27 cellular contexts compared by ENCODE assay signal in the genomic region with DNA sequence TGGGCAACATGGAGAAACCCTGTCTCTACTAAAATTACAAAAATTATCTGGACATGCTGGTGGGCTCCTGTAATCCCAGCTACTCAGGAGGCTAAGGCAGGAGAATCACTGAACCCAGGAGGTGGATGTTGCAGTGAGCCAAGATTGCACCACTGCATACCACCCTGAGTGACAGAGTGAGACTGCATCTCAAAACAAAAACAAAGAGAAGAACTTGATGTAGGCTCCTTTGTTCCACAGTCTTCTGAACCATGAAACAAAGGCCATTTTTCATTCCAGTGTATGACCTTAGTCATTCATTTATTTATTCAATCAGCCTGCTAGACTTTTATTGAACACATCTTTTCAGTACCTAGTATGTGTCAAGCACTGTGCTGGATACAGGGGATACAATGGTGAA.
"Had no signal": no experiment of that assay in that cellular context is flagged by ENCODE, and none has a peak within 500 bp of the region (broad histone marks: within the 10 kb centered on the region; RNA-seq: fewer than 3 reads in every experiment).

No MANE protein-coding gene starts in this region.

- H3K4me3 ChIP-seq: pancreas, prostate gland, skin epidermis, smooth muscle cell, spleen, stomach, thoracic aorta, thyroid gland, tibial nerve, upper lobe of left lung, vagina had no signal

- H3K27ac Mint-ChIP-seq: naive thymus-derived CD4-positive, alpha-beta T cell; natural killer cell; nephron; stimulated activated naive B cell treated with anti-CD40 and anti-IgM and Interleukin-4, amounts not matched to agents 10 μg/mL and 1 μg/mL and 100 μg/mL, for 72 hours; stimulated activated naive CD8-positive, alpha-beta T cell treated with anti-CD3 and anti-CD28 coated beads, Interleukin-15, Interleukin-2, amounts not matched to agents 100 ng/mL and 50 ng/mL, for 24 hours had no signal

- ATAC-seq: naive thymus-derived CD4-positive, alpha-beta T cell; natural killer cell; pancreas; right cardiac atrium; sciatic nerve; stimulated activated naive B cell treated with anti-CD40 and anti-IgM and Interleukin-4, amounts not matched to agents 10 μg/mL and 1 μg/mL and 100 μg/mL, for 72 hours had no signal

- DNase-seq: naive thymus-derived CD4-positive, alpha-beta T cell; natural killer cell; nucleus accumbens; pancreas; right cardiac atrium; spleen; stimulated activated CD4-positive, alpha-beta T cell treated with anti-CD3 and anti-CD28 coated beads, Interleukin-12 subunit alpha, Interleukin-12 subunit beta, amount 100 ng/mL, for 4 hours; stimulated activated CD4-positive, alpha-beta T cell treated with anti-CD3 and anti-CD28 coated beads, Interleukin-1b, Interleukin-23, amount 100 ng/mL, for 48 hours; stimulated activated CD4-positive, alpha-beta T cell treated with anti-CD3 and anti-CD28 coated beads, Interleukin-4, amount 100 ng/mL, for 1 hour; stimulated activated CD4-positive, alpha-beta T cell treated with anti-CD3 and anti-CD28 coated beads, Interleukin-4, amount 100 ng/mL, for 4 hours; stimulated activated CD8-positive, alpha-beta memory T cell treated with anti-CD3 and anti-CD28 coated beads, Interleukin-4, amount 100 ng/mL, for 48 hours; stimulated activated naive B cell treated with anti-CD40 and anti-IgM and Interleukin-4, amounts not matched to agents 10 μg/mL and 1 μg/mL and 100 μg/mL, for 72 hours; stimulated activated naive CD4-positive, alpha-beta T cell treated with Interleukin-2 at 50 U/mL for 16 hours; stomach; thyroid gland; upper lobe of left lung had no signal

- H3K9me3 ChIP-seq: neutrophil, pancreas, prostate gland, spleen, stomach, thoracic aorta, thyroid gland, tibial nerve, upper lobe of left lung, vagina had no signal

- H3K27me3 ChIP-seq: neutrophil, pancreas, spleen, stomach, thyroid gland, tibial nerve, upper lobe of left lung, vagina had no signal

- H3K27ac ChIP-seq: neutrophil, pancreas, prostate gland, skin epidermis, spleen, stomach, thoracic aorta, thyroid gland, tibial nerve, upper lobe of left lung, vagina had no signal

- H3K9me3 Mint-ChIP-seq: nephron; stimulated activated naive CD8-positive, alpha-beta T cell treated with anti-CD3 and anti-CD28 coated beads, Interleukin-15, Interleukin-2, amounts not matched to agents 100 ng/mL and 50 ng/mL, for 24 hours had no signal

- H3K4me2 ChIP-seq: smooth muscle cell had no signal

- H3K36me3 ChIP-seq: neutrophil, pancreas, prostate gland, spleen, stomach, thoracic aorta, thyroid gland, tibial nerve, upper lobe of left lung, vagina had no signal

- H3K4me3 Mint-ChIP-seq: naive thymus-derived CD4-positive, alpha-beta T cell; natural killer cell; nephron; neural crest cell; stimulated activated naive B cell treated with anti-CD40 and anti-IgM and Interleukin-4, amounts not matched to agents 10 μg/mL and 1 μg/mL and 100 μg/mL, for 72 hours; stimulated activated naive CD8-positive, alpha-beta T cell treated with anti-CD3 and anti-CD28 coated beads, Interleukin-15, Interleukin-2, amounts not matched to agents 100 ng/mL and 50 ng/mL, for 24 hours had no signal

- H3K27me3 Mint-ChIP-seq: naive thymus-derived CD4-positive, alpha-beta T cell; stimulated activated naive B cell treated with anti-CD40 and anti-IgM and Interleukin-4, amounts not matched to agents 10 μg/mL and 1 μg/mL and 100 μg/mL, for 72 hours had no signal

- H3K4me1 Mint-ChIP-seq: naive thymus-derived CD4-positive, alpha-beta T cell; natural killer cell; nephron; stimulated activated naive B cell treated with anti-CD40 and anti-IgM and Interleukin-4, amounts not matched to agents 10 μg/mL and 1 μg/mL and 100 μg/mL, for 72 hours had no signal

- H3K36me3 Mint-ChIP-seq: naive thymus-derived CD4-positive, alpha-beta T cell; natural killer cell; stimulated activated naive B cell treated with anti-CD40 and anti-IgM and Interleukin-4, amounts not matched to agents 10 μg/mL and 1 μg/mL and 100 μg/mL, for 72 hours had no signal
